Comparison of ENCODE assay signal across 13 cellular contexts in the genomic region with DNA sequence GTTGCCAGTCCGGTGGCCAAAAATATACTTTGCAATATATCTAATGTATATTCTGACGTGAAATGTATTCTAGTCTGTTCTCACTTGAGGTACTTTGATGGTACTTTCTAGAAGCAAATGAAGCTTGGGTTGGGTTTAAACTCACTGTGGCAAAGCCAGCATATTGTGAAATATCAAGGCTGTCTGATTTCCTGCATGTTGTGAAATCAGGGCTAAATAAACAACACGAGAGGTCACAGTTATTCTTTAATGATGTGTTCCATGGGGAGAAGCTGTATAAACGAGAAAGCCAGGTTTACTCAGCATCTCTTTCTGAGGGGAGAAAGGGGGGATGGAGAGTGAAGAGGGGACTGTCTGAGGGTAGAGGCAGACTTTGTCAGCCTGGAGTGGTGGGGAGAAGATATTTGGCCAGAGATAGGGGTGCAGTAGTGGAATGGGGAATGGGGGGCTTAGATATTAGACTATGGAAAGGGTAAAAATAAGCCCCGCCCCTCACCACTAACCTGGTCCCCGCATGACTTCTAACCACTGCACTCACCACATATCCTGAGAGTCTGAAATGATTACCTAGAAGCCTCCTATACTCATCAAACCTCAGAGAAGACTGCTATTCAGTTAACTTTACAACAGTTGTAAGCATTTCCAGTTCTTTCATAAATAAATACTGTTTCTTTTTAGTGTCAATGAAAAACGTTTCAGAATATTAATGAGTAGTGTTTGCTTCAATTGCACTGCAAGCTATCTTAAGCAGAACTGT. TPM values are rescaled to one million over a fixed set of nuclear protein-coding genes. Genes with fewer than 3 reads are reported as not detected.
DNase-seq lines count a peak whose midpoint lies in the region; ATAC-seq and TF ChIP-seq lines count a peak whose summit lies in the region.
"Had no signal": no experiment of that assay in that cellular context is flagged by ENCODE, and none has a peak within 500 bp of the region (broad histone marks: within the 10 kb centered on the region; RNA-seq: fewer than 3 reads in every experiment).

No MANE protein-coding gene starts in this region.

- no peak for ATAC-seq in WTC11
- ATAC-seq in GM21576 (IDR thresholded peaks at IDR 0.05; ENCODE audit: unreplicated experiment), result no peak

- in situ Hi-C loops in transverse colon (cut with MboI; ENCODE audit: low pct_ligation_motif_present in 1 of 4, low pct_unique_long_range_greater_than_20kb in 1 of 4, low sequenced_read_pairs in 3 of 4), result no loop called here

- no peaks in the 10 kb centered on the region for H3K9me3 Mint-ChIP-seq in WTC11

- no peaks in the 10 kb centered on the region for H3K9me3 ChIP-seq in transverse colon
- H3K9me3 ChIP-seq: esophagus muscularis mucosa had no signal

- POLR2A ChIA-PET in WTC11 (lab: Charles Lee), result no interaction called here

- H3K27ac Mint-ChIP-seq in WTC11, result no peak overlapping the region

- intact Hi-C loops in transverse colon (cut with DNase I; ENCODE audit: low total_unique reads), result no loop called here

- no peak for TF ChIP-seq EP300 in transverse colon (IDR thresholded peaks at IDR 0.05; ENCODE audit: low read depth)

- H3K4me3 ChIP-seq in transverse colon, result no peak overlapping the region
- H3K4me3 ChIP-seq: esophagus muscularis mucosa, SK-N-MC had no signal

- peaks cover 25% of the 10 kb centered on the region for H3K27me3 Mint-ChIP-seq in WTC11 (ENCODE audit: low read depth)

- DNase-seq in SIG-M5 treated with dmso at 0.1 percent for 504 hours (lab: John Stamatoyannopoulos, UW; ENCODE audit: unreplicated experiment), result peak; percentile 60
- no peak for DNase-seq in SIG-M5 (lab: John Stamatoyannopoulos, UW)
- no peak for DNase-seq in WTC11 (ENCODE audit: low spot score)
- peak; percentile 34 for DNase-seq in kidney tubule cell (ENCODE audit: low spot score)
- DNase-seq in transverse colon, result no peak
- no peak for DNase-seq in activated T-cell treated with anti-CD3 and anti-CD28 coated beads for 4 hours
- DNase-seq in GM19240 (ENCODE audit: insufficient read length, low spot score), result no peak
- DNase-seq: 8988T; activated CD8-positive, alpha-beta memory T cell treated with anti-CD3 and anti-CD28 coated beads for 24 hours had no signal

- H3K27me3 ChIP-seq in transverse colon, result no peaks in the 10 kb centered on the region
- H3K27me3 ChIP-seq: esophagus muscularis mucosa had no signal

- H3K4me3 Mint-ChIP-seq in WTC11, result no peak overlapping the region

- TF ChIP-seq POLR2A in transverse colon (IDR thresholded peaks at IDR 0.05), result no peak

- TF ChIP-seq CTCF in WTC11 (IDR thresholded peaks at IDR 0.05), result no peak
- no peak for TF ChIP-seq CTCF in transverse colon (IDR thresholded peaks at IDR 0.05)

- 54 to 61% methylated on average over 6 to 7 of the region's 7 CpGs for WGBS in transverse colon (ENCODE audit: low coverage in 1 of 2), 2 donors

- H3K27ac ChIP-seq in transverse colon, result peak overlapping the region in 3 of 4 donors; percentile 20 to 50 (median 31)
- H3K27ac ChIP-seq: SK-N-MC had no signal

- no peaks in the 10 kb centered on the region for H3K36me3 ChIP-seq in transverse colon
- H3K36me3 ChIP-seq: esophagus muscularis mucosa had no signal

- CTCF ChIA-PET in WTC11 (lab: Charles Lee), result interaction anchor here (1.8 kb wide), 1 partner anchor 40 kb away, joined by 5 read pairs; no protein-coding TSS in a partner anchor

- H3K4me1 ChIP-seq in transverse colon, result peaks cover 12 to 45% (median 23%) of the 10 kb centered on the region in 4 donors

- H3K36me3 Mint-ChIP-seq in WTC11, result no peaks in the 10 kb centered on the region

- H3K4me1 Mint-ChIP-seq in WTC11, result peaks cover 30% of the 10 kb centered on the region

TF ChIP-seq in WTC11, 78 proteins besides CTCF, POLR2A, EP300 and RAD21:
- TF ChIP-seq GABPB1 (CRISPR knock-in tag; IDR thresholded peaks at IDR 0.05), result peak; percentile 49; the same call in 1 of the 2 replicates
- TF ChIP-seq ZNF232 (CRISPR knock-in tag; IDR thresholded peaks at IDR 0.05), result no peak
TF ChIP-seq in WTC11: peak in this region for 1.

RNA-seq across cellular contexts. Expression of gene SCARB2, which starts 5.9 kb away (rescaled TPM):
- 38.0 to 42.2 TPM (median 39.9 TPM) in 3 replicates for total RNA-seq in WTC11 (2021)
- 100 to 1,000 TPM; 139 to 210 (median 194) TPM for total RNA-seq in transverse colon

RNA-seq across cellular contexts. Expression of gene FAM47E, which starts 32.0 kb away (rescaled TPM):
- 1.4 to 1.6 TPM (median 1.6 TPM) in 3 replicates for total RNA-seq in WTC11 (2021)
- 1 to 10 TPM in 3 of 4 donors, under 1 TPM in 1; 0.20 to 7.8 (median 2.8) TPM for total RNA-seq in transverse colon
- total RNA-seq: HT1080 had no signal

Comparison
In these comparisons a context has a peak if more than half of its experiments do, and no peak if none do; other contexts are left out.
1. DNase-seq: peak in SIG-M5 treated with dmso at 0.1 percent for 504 hours (single experiment) and kidney tubule cell (single experiment); none in SIG-M5 (single experiment), WTC11 (single experiment), transverse colon (single experiment), activated T-cell treated with anti-CD3 and anti-CD28 coated beads for 4 hours (single experiment) and GM19240 (single experiment).